Comparison of ENCODE assay signal across 19 cellular contexts in genomic region chr3:40583691-40584090, GRCh38. TPM values are rescaled to one million over a fixed set of nuclear protein-coding genes. Genes with fewer than 3 reads are reported as not detected.
DNase-seq lines count a peak whose midpoint lies in the region; ATAC-seq and TF ChIP-seq lines count a peak whose summit lies in the region.
"Had no signal": no experiment of that assay in that cellular context is flagged by ENCODE, and none has a peak within 500 bp of the region (broad histone marks: within the 10 kb centered on the region; RNA-seq: fewer than 3 reads in every experiment).

No MANE protein-coding gene starts in this region.

- WGBS in adrenal gland, 4 donors, result 54 to 80% (median 65%) methylated on average over 6 to 7 of the region's 7 CpGs

- TF ChIP-seq CTCF in AG04450 (IDR thresholded peaks at IDR 0.05; ENCODE audit: low read depth, low read length) (no peak), BE2C (IDR thresholded peaks at IDR 0.05; ENCODE audit: low read depth, low read length) (no peak), adrenal gland (IDR thresholded peaks at IDR 0.05) (no peak), nephron progenitor cell (IDR thresholded peaks at IDR 0.05) (no peak)

- H3K4me3 Mint-ChIP-seq in nephron progenitor cell, result no peak overlapping the region
- no peak overlapping the region for H3K4me3 Mint-ChIP-seq in stimulated activated naive CD8-positive, alpha-beta T cell treated with anti-CD3 and anti-CD28 coated beads, Interleukin-15, amount 100 ng/mL, for 72 hours
- H3K4me3 Mint-ChIP-seq: CD14-positive monocyte, H9, IgD-negative memory B cell had no signal

- H3K27ac ChIP-seq in AG04450 (ENCODE audit: low read depth, low read length) (peak overlapping the region; percentile 11), adrenal gland (no peak overlapping the region)
- H3K27ac ChIP-seq: Peyer's patch had no signal

- H3K27ac Mint-ChIP-seq in nephron progenitor cell, result no peak overlapping the region
- no peak overlapping the region for H3K27ac Mint-ChIP-seq in stimulated activated naive CD8-positive, alpha-beta T cell treated with anti-CD3 and anti-CD28 coated beads, Interleukin-15, amount 100 ng/mL, for 72 hours
- H3K27ac Mint-ChIP-seq: H9 had no signal

- no peak for ATAC-seq in stimulated activated naive CD8-positive, alpha-beta T cell treated with anti-CD3 and anti-CD28 coated beads, Interleukin-15, amount 100 ng/mL, for 72 hours

- H3K36me3 Mint-ChIP-seq in nephron progenitor cell (ENCODE audit: low read depth), result no peaks in the 10 kb centered on the region
- H3K36me3 Mint-ChIP-seq: CD14-positive monocyte, IgD-negative memory B cell had no signal

- H3K27me3 Mint-ChIP-seq in nephron progenitor cell (ENCODE audit: low read depth, poor library complexity), result peaks cover 17% of the 10 kb centered on the region
- peaks cover 32% of the 10 kb centered on the region for H3K27me3 Mint-ChIP-seq in stimulated activated naive CD8-positive, alpha-beta T cell treated with anti-CD3 and anti-CD28 coated beads, Interleukin-15, amount 100 ng/mL, for 72 hours

- no peaks in the 10 kb centered on the region for H3K36me3 ChIP-seq in BE2C
- H3K36me3 ChIP-seq in adrenal gland (replicated peaks in 1 of 2), result no peaks in the 10 kb centered on the region
- H3K36me3 ChIP-seq: Peyer's patch had no signal

- H3K9me3 Mint-ChIP-seq in nephron progenitor cell, result no peaks in the 10 kb centered on the region
- no peaks in the 10 kb centered on the region for H3K9me3 Mint-ChIP-seq in stimulated activated naive CD8-positive, alpha-beta T cell treated with anti-CD3 and anti-CD28 coated beads, Interleukin-15, amount 100 ng/mL, for 72 hours
- H3K9me3 Mint-ChIP-seq: CD14-positive monocyte, H9, IgD-negative memory B cell had no signal

- no peak for TF ChIP-seq POLR2A in adrenal gland (IDR thresholded peaks at IDR 0.05)

- CTCF ChIA-PET in AG04450 (lab: Charles Lee), result interaction anchor here (0.6 to 3.1 kb wide), 21 partner anchors 8 to 1305 kb away, joined by 3 to 23 read pairs (median 5); no protein-coding TSS in a partner anchor

- intact Hi-C loops in adrenal gland (cut with DNase I), result loop anchor here (2.0 to 10.0 kb wide), 3 partner anchors 611 to 1299 kb away; partner anchors contain the start of gene CTNNB1 (in 1 of the 2)

- H3K9me3 ChIP-seq in AG04450 (ENCODE audit: control insufficient read depth, insufficient read depth, low read length) (no peaks in the 10 kb centered on the region), BE2C (no peaks in the 10 kb centered on the region), adrenal gland (replicated peaks in 1 of 3) (no peaks in the 10 kb centered on the region)
- H3K9me3 ChIP-seq: Peyer's patch had no signal

- H3K4me1 ChIP-seq in BE2C, result peaks cover 5% of the 10 kb centered on the region
- H3K4me1 ChIP-seq in adrenal gland (replicated peaks in 1 of 2), result peaks cover 0 to 3% of the 10 kb centered on the region in 2 donors
- H3K4me1 ChIP-seq: Peyer's patch had no signal

- DNase-seq in AG04450 (ENCODE audit: low read depth, low spot score) (no peak), BE2C (peak; percentile 35), adrenal gland (peak; percentile 27 to 69 (median 56)), nephron progenitor cell (peak; percentile 19), ureter (ENCODE audit: low spot score) (no peak), NCI-H510A treated with DMSO at 0.1 percent for 48 hours (lab: John Stamatoyannopoulos, UW) (no peak)
- DNase-seq in stimulated activated naive CD8-positive, alpha-beta T cell treated with anti-CD3 and anti-CD28 coated beads, Interleukin-15, amount 100 ng/mL, for 72 hours, result no peak
- DNase-seq: ACHN; AML-193; DND-41; H9; NCI-H1417 treated with DMSO at 0.1 percent for 48 hours; NCI-H2081; NCI-H748 treated with DMSO at 0.1 percent for 48 hours; NK-92 treated with Interleukin-12 subunit alpha and Interleukin-12 subunit beta, amount 100 ng/mL, for 24 hours; Peyer's patch; SHP77 had no signal

- H3K4me3 ChIP-seq in AG04450 (ENCODE audit: low read depth, low read length) (no peak overlapping the region), BE2C (ENCODE audit: low read depth, low read length) (no peak overlapping the region), adrenal gland (no peak overlapping the region)
- H3K4me3 ChIP-seq: Peyer's patch had no signal

- POLR2A ChIA-PET in AG04450 (lab: Yijun Ruan, JAX), result no interaction called here

- peaks cover 11% of the 10 kb centered on the region for H3K27me3 ChIP-seq in AG04450 (ENCODE audit: control insufficient read depth, insufficient read depth, low read length)
- H3K27me3 ChIP-seq in BE2C, result no peaks in the 10 kb centered on the region
- no peaks in the 10 kb centered on the region for H3K27me3 ChIP-seq in adrenal gland
- H3K27me3 ChIP-seq: Peyer's patch had no signal

- peaks cover 47% of the 10 kb centered on the region for H3K4me1 Mint-ChIP-seq in nephron progenitor cell
- no peaks in the 10 kb centered on the region for H3K4me1 Mint-ChIP-seq in stimulated activated naive CD8-positive, alpha-beta T cell treated with anti-CD3 and anti-CD28 coated beads, Interleukin-15, amount 100 ng/mL, for 72 hours

RNA-seq across cellular contexts. Expression of gene ZNF621, which starts 58.9 kb away (rescaled TPM):
- polyA plus RNA-seq in AG04450 (2011; rRNA removed), result 20.4 and 24.9 TPM in 2 replicates
- polyA minus RNA-seq in AG04450 (2011; rRNA and poly(A)+ RNA removed), result 19.8 and 21.7 TPM in 2 replicates
- 8.4 TPM for polyA plus RNA-seq in BE2C (2012; ENCODE audit: insufficient read depth, insufficient read length, low read depth)
- 10 to 100 TPM in 6 of 8 donors, 1 to 10 TPM in 2; 9.1 to 22.1 (median 17.5) TPM for total RNA-seq in adrenal gland
- 10 to 100 TPM; 15.8 to 30.1 (median 16.7) TPM for polyA plus RNA-seq in adrenal gland
- total RNA-seq in ureter, result 28.0 TPM

Comparison
In these comparisons a context has a peak if more than half of its experiments do, and no peak if none do; other contexts are left out.
1. DNase-seq: peak in BE2C (single experiment), adrenal gland (7 of 7) and nephron progenitor cell (single experiment); none in AG04450 (single experiment), ureter (single experiment), NCI-H510A treated with DMSO at 0.1 percent for 48 hours (single experiment) and stimulated activated naive CD8-positive, alpha-beta T cell treated with anti-CD3 and anti-CD28 coated beads, Interleukin-15, amount 100 ng/mL, for 72 hours (0 of 2).